In the genomic region with DNA sequence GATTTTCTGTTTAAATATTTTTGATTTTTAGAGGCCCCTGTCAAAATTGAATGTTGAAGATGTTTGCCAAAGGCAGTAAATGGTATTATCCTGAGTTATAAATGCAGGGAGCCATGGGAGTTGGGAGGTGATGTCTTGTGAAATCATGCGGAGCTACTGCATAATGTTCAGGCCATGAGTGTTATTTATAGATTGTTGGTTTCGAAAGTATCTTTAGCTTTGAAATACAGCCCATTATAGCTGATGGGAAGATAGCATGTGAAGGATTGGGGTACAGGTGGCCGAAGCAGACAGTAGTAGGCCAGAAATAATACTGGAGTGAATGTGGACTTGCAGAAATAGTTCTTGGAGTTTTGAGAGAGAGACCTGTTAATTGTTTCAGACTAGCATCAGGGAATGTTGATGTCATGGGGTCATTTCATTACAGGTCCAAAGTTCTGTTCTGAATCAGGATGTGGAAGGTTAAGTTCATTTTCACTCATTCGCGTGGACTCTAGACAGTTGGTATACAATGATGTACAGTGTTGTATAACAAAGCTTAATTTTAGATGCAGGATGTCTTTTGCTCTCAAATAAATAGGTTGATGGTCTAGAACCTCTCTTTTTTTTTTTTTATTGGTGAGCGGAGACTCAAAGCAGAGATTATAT, we compare ENCODE assay signal across 9 cellular contexts. TPM values are rescaled to one million over a fixed set of nuclear protein-coding genes. Genes with fewer than 3 reads are reported as not detected.
DNase-seq lines count a peak whose midpoint lies in the region; ATAC-seq, FAIRE-seq and TF ChIP-seq lines count a peak whose summit lies in the region.
"Had no signal": no experiment of that assay in that cellular context is flagged by ENCODE, and none has a peak within 500 bp of the region (broad histone marks: within the 10 kb centered on the region; RNA-seq: fewer than 3 reads in every experiment).

No MANE protein-coding gene starts in this region.

- dilution Hi-C loops in keratinocyte (cut with MboI; ENCODE audit: extremely low pct_ligation_motif_present, low sequenced_read_pairs): no loop called here

- H3K27ac Mint-ChIP-seq in activated CD4-positive, alpha-beta T cell treated with anti-CD3 and anti-CD28 coated beads, Interleukin-2, amount 10 ng/mL, durations not matched to agents 7 days and 5 days: peak overlapping the region; percentile 91
- H3K27ac Mint-ChIP-seq in activated naive CD4-positive, alpha-beta T cell treated with anti-CD3 and anti-CD28 coated beads, Interleukin-2, amount 50 U/mL, for 72 hours: peak overlapping the region; percentile 67 to 91
- H3K27ac Mint-ChIP-seq in stimulated activated naive B cell treated with anti-CD40 and anti-IgM and Interleukin-4, amounts not matched to agents 10 μg/mL and 1 μg/mL and 100 μg/mL, for 72 hours: peak overlapping the region; percentile 77

- peak overlapping the region; percentile 62 for H3K4me3 Mint-ChIP-seq in activated CD4-positive, alpha-beta T cell treated with anti-CD3 and anti-CD28 coated beads, Interleukin-2, amount 10 ng/mL, durations not matched to agents 7 days and 5 days
- H3K4me3 Mint-ChIP-seq in stimulated activated naive B cell treated with anti-CD40 and anti-IgM and Interleukin-4, amounts not matched to agents 10 μg/mL and 1 μg/mL and 100 μg/mL, for 72 hours: peak overlapping the region; percentile 67 to 75

- CTCF ChIA-PET in activated CD4-positive, alpha-beta T cell treated with anti-CD3 and anti-CD28 coated beads, Interleukin-2, amount 10 ng/mL, durations not matched to agents 7 days and 5 days (lab: Charles Lee): interaction anchor here (0.6 to 3.2 kb wide), 11 partner anchors 10 to 1435 kb away, joined by 4 to 23 read pairs (median 6); partner anchors contain the start of gene TMEM268

- H3K9me3 ChIP-seq in keratinocyte (ENCODE audit: control insufficient read depth, low read depth, low read length): no peaks in the 10 kb centered on the region
- no peaks in the 10 kb centered on the region for H3K9me3 ChIP-seq in aorta (ENCODE audit: control insufficient read depth, low read length)

- peaks cover 41% of the 10 kb centered on the region for H3K4me1 ChIP-seq in keratinocyte (ENCODE audit: control insufficient read depth, extremely low read depth, insufficient read depth, low read length)
- peaks cover 0 to 3% of the 10 kb centered on the region in 2 donors for H3K4me1 ChIP-seq in aorta (ENCODE audit: control insufficient read depth in 1 of 2, insufficient read depth in 2 of 2, low read length in 2 of 2)

- peak overlapping the region; percentile 33 for H3K9ac ChIP-seq in keratinocyte (ENCODE audit: control insufficient read depth, extremely low read depth, insufficient read depth, low read length)

- H3K27me3 ChIP-seq in keratinocyte (ENCODE audit: control insufficient read depth, extremely low read depth, insufficient read depth, low read length) (no peaks in the 10 kb centered on the region), aorta (ENCODE audit: control insufficient read depth in 1 of 2, insufficient read depth in 2 of 2, low read length in 1 of 2) (no peaks in the 10 kb centered on the region)

- no peaks in the 10 kb centered on the region for H3K9me1 ChIP-seq in keratinocyte (ENCODE audit: control insufficient read depth, extremely low read depth, insufficient read depth, low read length)

- H3K27ac ChIP-seq in keratinocyte (ENCODE audit: control insufficient read depth, insufficient read depth, low read length): peak overlapping the region; percentile 73
- no peak overlapping the region for H3K27ac ChIP-seq in aorta (ENCODE audit: low read depth in 1 of 2, low read length in 2 of 2)

- H3K36me3 ChIP-seq in keratinocyte (ENCODE audit: control insufficient read depth in 2 of 2, extremely low read depth in 1 of 2, insufficient read depth in 2 of 2, low read length in 2 of 2): peaks cover 9 to 23% of the 10 kb centered on the region in 2 experiments
- H3K36me3 ChIP-seq in aorta (ENCODE audit: control insufficient read depth in 1 of 2, insufficient read depth in 2 of 2, low read length in 1 of 2): peaks cover 3% of the 10 kb centered on the region in 2 donors

- no peak for TF ChIP-seq CTCF in keratinocyte (optimal IDR thresholded peaks at IDR 0.05 in 1 of 3, IDR thresholded peaks at IDR 0.05 in 1 of 3, conservative IDR thresholded peaks at IDR 0.05 in 1 of 3; ENCODE audit: extremely low read depth in 1 of 3, insufficient read depth in 2 of 3, low read length in 3 of 3)

- H4K20me1 ChIP-seq in keratinocyte (ENCODE audit: control insufficient read depth, extremely low read depth, insufficient read depth, low read length): peaks cover 8% of the 10 kb centered on the region

- no peaks in the 10 kb centered on the region for H3K27me3 Mint-ChIP-seq in activated CD4-positive, alpha-beta T cell treated with anti-CD3 and anti-CD28 coated beads, Interleukin-2, amount 10 ng/mL, durations not matched to agents 7 days and 5 days
- no peaks in the 10 kb centered on the region for H3K27me3 Mint-ChIP-seq in stimulated activated naive B cell treated with anti-CD40 and anti-IgM and Interleukin-4, amounts not matched to agents 10 μg/mL and 1 μg/mL and 100 μg/mL, for 72 hours

- no peak for DNase-seq in activated CD4-positive, alpha-beta T cell treated with anti-CD3 and anti-CD28 coated beads, Interleukin-2, amount 10 ng/mL, durations not matched to agents 7 days and 5 days
- no peak for DNase-seq in activated CD4-positive, alpha-beta T cell treated with anti-CD3 and anti-CD28 coated beads for 48 hours
- DNase-seq in activated naive CD4-positive, alpha-beta T cell treated with anti-CD3 and anti-CD28 coated beads, Interleukin-2, amount 50 U/mL, for 72 hours (ENCODE audit: low spot score in 2 of 2): no peak
- DNase-seq in keratinocyte (ENCODE audit: low read depth, low spot score): no peak
- no peak for DNase-seq in stimulated activated naive B cell treated with anti-CD40 and anti-IgM and Interleukin-4, amounts not matched to agents 10 μg/mL and 1 μg/mL and 100 μg/mL, for 72 hours
- no peak for DNase-seq in aorta
- DNase-seq in NCI-H82 (lab: John Stamatoyannopoulos, UW): no peak
- DNase-seq in kidney glomerular epithelial cell (lab: John Stamatoyannopoulos, UW): no peak
- DNase-seq: SW 1271 had no signal

- peak overlapping the region in 1 of 3 experiments; percentile 24 for H3K4me3 ChIP-seq in keratinocyte (ENCODE audit: control insufficient read depth in 2 of 3, extremely low read depth in 1 of 3, insufficient read depth in 2 of 3, low read depth in 1 of 3, low read length in 3 of 3)
- H3K4me3 ChIP-seq in aorta (ENCODE audit: low read length in 2 of 2): no peak overlapping the region

- H3K36me3 Mint-ChIP-seq in activated CD4-positive, alpha-beta T cell treated with anti-CD3 and anti-CD28 coated beads, Interleukin-2, amount 10 ng/mL, durations not matched to agents 7 days and 5 days (ENCODE audit: low read depth): peaks cover 65% of the 10 kb centered on the region
- peaks cover 35 to 62% of the 10 kb centered on the region in 2 donors for H3K36me3 Mint-ChIP-seq in activated naive CD4-positive, alpha-beta T cell treated with anti-CD3 and anti-CD28 coated beads, Interleukin-2, amount 50 U/mL, for 72 hours
- H3K36me3 Mint-ChIP-seq in stimulated activated naive B cell treated with anti-CD40 and anti-IgM and Interleukin-4, amounts not matched to agents 10 μg/mL and 1 μg/mL and 100 μg/mL, for 72 hours: peaks cover 40 to 61% of the 10 kb centered on the region in 2 donors

- peaks cover 66% of the 10 kb centered on the region for H3K4me1 Mint-ChIP-seq in activated CD4-positive, alpha-beta T cell treated with anti-CD3 and anti-CD28 coated beads, Interleukin-2, amount 10 ng/mL, durations not matched to agents 7 days and 5 days
- peaks cover 45 to 69% of the 10 kb centered on the region in 2 donors for H3K4me1 Mint-ChIP-seq in stimulated activated naive B cell treated with anti-CD40 and anti-IgM and Interleukin-4, amounts not matched to agents 10 μg/mL and 1 μg/mL and 100 μg/mL, for 72 hours

- peaks cover 77% of the 10 kb centered on the region for H3K79me2 ChIP-seq in keratinocyte (ENCODE audit: control insufficient read depth, insufficient read depth, low read length)

- ATAC-seq in activated naive CD4-positive, alpha-beta T cell treated with anti-CD3 and anti-CD28 coated beads, Interleukin-2, amount 50 U/mL, for 72 hours: no peak
- no peak for ATAC-seq in stimulated activated naive B cell treated with anti-CD40 and anti-IgM and Interleukin-4, amounts not matched to agents 10 μg/mL and 1 μg/mL and 100 μg/mL, for 72 hours (replicated peaks)
- ATAC-seq in aorta (ENCODE audit: low FRiP score): no peak

- POLR2A ChIA-PET in activated CD4-positive, alpha-beta T cell treated with anti-CD3 and anti-CD28 coated beads, Interleukin-2, amount 10 ng/mL, durations not matched to agents 7 days and 5 days (lab: Charles Lee): interaction anchor here (0.8 to 1.8 kb wide), 3 partner anchors 34 to 82 kb away, joined by 3 to 5 read pairs (median 4); no protein-coding TSS in a partner anchor

- H2AFZ ChIP-seq in keratinocyte (ENCODE audit: control insufficient read depth, low read length): no peak overlapping the region

- intact Hi-C loops in aorta (cut with DNase I): no loop called here

- WGBS in aorta, 2 donors: 56 to 61% methylated on average over 6 of the region's 6 CpGs

- no peak for FAIRE-seq in keratinocyte (lab: Jason Lieb, UNC)

- H3K9me3 Mint-ChIP-seq in activated CD4-positive, alpha-beta T cell treated with anti-CD3 and anti-CD28 coated beads, Interleukin-2, amount 10 ng/mL, durations not matched to agents 7 days and 5 days: no peaks in the 10 kb centered on the region
- H3K9me3 Mint-ChIP-seq in activated naive CD4-positive, alpha-beta T cell treated with anti-CD3 and anti-CD28 coated beads, Interleukin-2, amount 50 U/mL, for 72 hours: no peaks in the 10 kb centered on the region
- H3K9me3 Mint-ChIP-seq in stimulated activated naive B cell treated with anti-CD40 and anti-IgM and Interleukin-4, amounts not matched to agents 10 μg/mL and 1 μg/mL and 100 μg/mL, for 72 hours: no peaks in the 10 kb centered on the region

- H3K4me2 ChIP-seq in keratinocyte (ENCODE audit: control insufficient read depth, extremely low read depth, insufficient read depth, low read depth, low read length): peak overlapping the region; percentile 55

RNA-seq across cellular contexts. Expression of gene ATP6V1G1, which starts 3.8 kb away (rescaled TPM):
- 10 to 100 TPM; 89.0 to 94.8 TPM for total RNA-seq in activated CD4-positive, alpha-beta T cell treated with anti-CD3 and anti-CD28 coated beads, Interleukin-2, amount 10 ng/mL, durations not matched to agents 7 days and 5 days
- total RNA-seq in activated naive CD4-positive, alpha-beta T cell treated with anti-CD3 and anti-CD28 coated beads, Interleukin-2, amount 50 U/mL, for 72 hours: 10 to 100 TPM; 37.4 to 37.8 TPM
- 159 to 214 TPM (median 211 TPM) in 3 replicates for polyA plus RNA-seq in keratinocyte
- 104 TPM for polyA plus RNA-seq in keratinocyte (2011; ENCODE audit: low read depth)
- polyA plus RNA-seq in keratinocyte (2011; cell fraction: cytosol; rRNA removed): 222 and 310 TPM in 2 replicates
- polyA plus RNA-seq in keratinocyte (2011; cell fraction: nucleus; rRNA removed): 115 and 146 TPM in 2 replicates
- polyA plus RNA-seq in keratinocyte (2012; ENCODE audit: low replicate concordance): 132 and 242 TPM in 2 replicates
- polyA minus RNA-seq in keratinocyte: 22.0 to 47.9 TPM (median 44.0 TPM) in 3 replicates
- 94.0 TPM for polyA minus RNA-seq in keratinocyte (2011; cell fraction: cytosol; rRNA and poly(A)+ RNA removed)
- polyA minus RNA-seq in keratinocyte (2011; cell fraction: nucleus; rRNA and poly(A)+ RNA removed): 21.2 and 40.0 TPM in 2 replicates
- total RNA-seq in aorta: 10 to 100 TPM; 55.8 to 65.4 TPM
- polyA plus RNA-seq in aorta: 100 to 1,000 TPM; 102 to 166 TPM

RNA-seq across cellular contexts. Expression of gene TMEM268, which starts 19.8 kb away (rescaled TPM):
- total RNA-seq in activated CD4-positive, alpha-beta T cell treated with anti-CD3 and anti-CD28 coated beads, Interleukin-2, amount 10 ng/mL, durations not matched to agents 7 days and 5 days: 10 to 100 TPM; 26.4 to 31.5 TPM
- 10 to 100 TPM; 20.4 to 31.4 TPM for total RNA-seq in activated naive CD4-positive, alpha-beta T cell treated with anti-CD3 and anti-CD28 coated beads, Interleukin-2, amount 50 U/mL, for 72 hours
- polyA plus RNA-seq in keratinocyte (7.0 to 7.6 TPM (median 7.6 TPM) in 3 replicates), aorta (1 to 10 TPM; 2.7 to 5.4 TPM)
- polyA plus RNA-seq in keratinocyte (2011; ENCODE audit: low read depth): 5.3 TPM
- polyA plus RNA-seq in keratinocyte (2011; cell fraction: cytosol; rRNA removed): 5.3 and 9.4 TPM in 2 replicates
- 9.6 and 10.2 TPM in 2 replicates for polyA plus RNA-seq in keratinocyte (2011; cell fraction: nucleus; rRNA removed)
- 3.5 and 3.8 TPM in 2 replicates for polyA plus RNA-seq in keratinocyte (2012; ENCODE audit: low replicate concordance)
- 9.2 to 10.8 TPM (median 10.4 TPM) in 3 replicates for polyA minus RNA-seq in keratinocyte
- 4.0 TPM for polyA minus RNA-seq in keratinocyte (2011; cell fraction: cytosol; rRNA and poly(A)+ RNA removed)
- 5.1 and 7.4 TPM in 2 replicates for polyA minus RNA-seq in keratinocyte (2011; cell fraction: nucleus; rRNA and poly(A)+ RNA removed)
- total RNA-seq in aorta: 1 to 10 TPM; 9.1 to 9.8 TPM
